Comparison of ENCODE assay signal across 8 cellular contexts in genomic region chr1:36161656-36162531, GRCh38. TPM values are rescaled to one million over a fixed set of nuclear protein-coding genes. Genes with fewer than 3 reads are reported as not detected.
A peak's percentile ranks its signal among the peaks of the same experiment; 100 is the strongest.
DNase-seq lines count a peak whose midpoint lies in the region; ATAC-seq and TF ChIP-seq lines count a peak whose summit lies in the region.

No MANE protein-coding gene starts in this region.

- H3K4me3 ChIP-seq in HUES6 (ENCODE audit: low read depth, low read length) (peak overlapping the region; percentile 57), aorta (ENCODE audit: low read length in 2 of 2) (no peak overlapping the region)

- 16 to 22% methylated on average over 14 of the region's 14 CpGs for WGBS in aorta, 2 donors

- intact Hi-C loops in aorta (cut with DNase I): no loop called here

- H3K36me3 Mint-ChIP-seq in activated CD4-positive, alpha-beta T cell treated with anti-CD3 and anti-CD28 coated beads, Interleukin-2, amount 10 ng/mL, durations not matched to agents 7 days and 5 days (ENCODE audit: low read depth): peaks cover 70% of the 10 kb centered on the region
- peaks cover 43% of the 10 kb centered on the region for H3K36me3 Mint-ChIP-seq in endothelial cell (ENCODE audit: low read depth, unreplicated experiment)
- H3K36me3 Mint-ChIP-seq in naive thymus-derived CD8-positive, alpha-beta T cell: peaks cover 0 to 32% (median 6%) of the 10 kb centered on the region in 3 donors

- H3K9me3 ChIP-seq in HUES6 (ENCODE audit: control insufficient read depth, insufficient read depth, low read depth, low read length): no peaks in the 10 kb centered on the region
- H3K9me3 ChIP-seq in aorta (ENCODE audit: control insufficient read depth, low read length): no peaks in the 10 kb centered on the region

- H3K27ac ChIP-seq in HUES6 (ENCODE audit: low read depth, low read length) (peak overlapping the region; percentile 81; the same call in 1 of the 2 replicates), aorta (ENCODE audit: low read depth in 1 of 2, low read length in 2 of 2) (peak overlapping the region in 1 of 2 donors; percentile 84)

- peak; percentile 71 for DNase-seq in Daoy (ENCODE audit: low read depth)
- peak; percentile 63 for DNase-seq in activated CD4-positive, alpha-beta T cell treated with anti-CD3 and anti-CD28 coated beads, Interleukin-2, amount 10 ng/mL, durations not matched to agents 7 days and 5 days
- no peak for DNase-seq in endothelial cell (ENCODE audit: low spot score)
- peak; percentile 33 to 77 (median 59) for DNase-seq in naive thymus-derived CD8-positive, alpha-beta T cell
- DNase-seq in aorta: peak in 1 of 2 donors; percentile 71

- peak overlapping the region; percentile 81 for H3K9ac ChIP-seq in HUES6 (ENCODE audit: low read length)

- peak overlapping the region; percentile 79 for H3K4me3 Mint-ChIP-seq in activated CD4-positive, alpha-beta T cell treated with anti-CD3 and anti-CD28 coated beads, Interleukin-2, amount 10 ng/mL, durations not matched to agents 7 days and 5 days
- peak overlapping the region; percentile 89 for H3K4me3 Mint-ChIP-seq in endothelial cell (ENCODE audit: unreplicated experiment)
- H3K4me3 Mint-ChIP-seq in naive thymus-derived CD8-positive, alpha-beta T cell: peak overlapping the region; percentile 76 to 95 (median 90)

- H3K4me1 ChIP-seq in HUES6 (ENCODE audit: control insufficient read depth, insufficient read depth, low read length) (peaks cover 28% of the 10 kb centered on the region), aorta (ENCODE audit: control insufficient read depth in 1 of 2, insufficient read depth in 2 of 2, low read length in 2 of 2) (peaks cover 0 to 5% of the 10 kb centered on the region in 2 donors)

- peaks cover 77% of the 10 kb centered on the region for H3K4me1 Mint-ChIP-seq in activated CD4-positive, alpha-beta T cell treated with anti-CD3 and anti-CD28 coated beads, Interleukin-2, amount 10 ng/mL, durations not matched to agents 7 days and 5 days
- H3K4me1 Mint-ChIP-seq in endothelial cell (ENCODE audit: unreplicated experiment): peaks cover 60% of the 10 kb centered on the region
- H3K4me1 Mint-ChIP-seq in naive thymus-derived CD8-positive, alpha-beta T cell: peaks cover 58 to 86% (median 84%) of the 10 kb centered on the region in 4 donors

- H3K27me3 Mint-ChIP-seq in activated CD4-positive, alpha-beta T cell treated with anti-CD3 and anti-CD28 coated beads, Interleukin-2, amount 10 ng/mL, durations not matched to agents 7 days and 5 days: no peaks in the 10 kb centered on the region
- H3K27me3 Mint-ChIP-seq in endothelial cell (ENCODE audit: unreplicated experiment): peaks cover 12% of the 10 kb centered on the region
- H3K27me3 Mint-ChIP-seq in naive thymus-derived CD8-positive, alpha-beta T cell: no peaks in the 10 kb centered on the region

- H3K36me3 ChIP-seq in HUES6 (ENCODE audit: control insufficient read depth, insufficient read depth, low read length): no peaks in the 10 kb centered on the region; the same call in 1 of the 2 replicates
- H3K36me3 ChIP-seq in aorta (ENCODE audit: control insufficient read depth in 1 of 2, insufficient read depth in 2 of 2, low read length in 1 of 2): no peaks in the 10 kb centered on the region

- H3K27ac Mint-ChIP-seq in activated CD4-positive, alpha-beta T cell treated with anti-CD3 and anti-CD28 coated beads, Interleukin-2, amount 10 ng/mL, durations not matched to agents 7 days and 5 days: peak overlapping the region; percentile 96
- H3K27ac Mint-ChIP-seq in endothelial cell (ENCODE audit: unreplicated experiment): peak overlapping the region; percentile 99
- H3K27ac Mint-ChIP-seq in naive thymus-derived CD8-positive, alpha-beta T cell: peak overlapping the region; percentile 92 to 99 (median 98)

- no peaks in the 10 kb centered on the region for H3K9me3 Mint-ChIP-seq in activated CD4-positive, alpha-beta T cell treated with anti-CD3 and anti-CD28 coated beads, Interleukin-2, amount 10 ng/mL, durations not matched to agents 7 days and 5 days
- H3K9me3 Mint-ChIP-seq in endothelial cell (ENCODE audit: unreplicated experiment): no peaks in the 10 kb centered on the region
- H3K9me3 Mint-ChIP-seq in naive thymus-derived CD8-positive, alpha-beta T cell: no peaks in the 10 kb centered on the region

- POLR2A ChIA-PET in activated CD4-positive, alpha-beta T cell treated with anti-CD3 and anti-CD28 coated beads, Interleukin-2, amount 10 ng/mL, durations not matched to agents 7 days and 5 days (lab: Charles Lee): interaction anchor here (0.8 to 1.3 kb wide), 2 partner anchors 12 to 162 kb away, joined by 3 to 5 read pairs; partner anchors contain the start of gene TRAPPC3
- POLR2A ChIA-PET in naive thymus-derived CD8-positive, alpha-beta T cell (lab: Charles Lee): interaction anchor here (0.9 to 6.1 kb wide), 16 partner anchors 8 to 216 kb away, joined by 3 to 173 read pairs (median 7); partner anchors contain the start of genes THRAP3 and TRAPPC3

- CTCF ChIA-PET in activated CD4-positive, alpha-beta T cell treated with anti-CD3 and anti-CD28 coated beads, Interleukin-2, amount 10 ng/mL, durations not matched to agents 7 days and 5 days (lab: Charles Lee): interaction anchor here (0.6 to 6.1 kb wide), 10 partner anchors 9 to 293 kb away, joined by 3 to 85 read pairs (median 4); partner anchors contain the start of gene TRAPPC3

- TF ChIP-seq CTCF in endothelial cell (IDR thresholded peaks at IDR 0.05; ENCODE audit: unreplicated experiment): no peak

- peak; percentile 63 to 78 for ATAC-seq in naive thymus-derived CD8-positive, alpha-beta T cell
- peak; percentile 9 for ATAC-seq in aorta (ENCODE audit: low FRiP score)
- no peak for ATAC-seq in GM18870 (IDR thresholded peaks at IDR 0.05; ENCODE audit: unreplicated experiment)
- ATAC-seq in GM19324 (IDR thresholded peaks at IDR 0.05; ENCODE audit: low FRiP score, unreplicated experiment): no peak

- no peaks in the 10 kb centered on the region for H3K27me3 ChIP-seq in HUES6 (ENCODE audit: control insufficient read depth, insufficient read depth, low read length)
- no peaks in the 10 kb centered on the region for H3K27me3 ChIP-seq in aorta (ENCODE audit: control insufficient read depth in 1 of 2, insufficient read depth in 2 of 2, low read length in 1 of 2)

RNA-seq across cellular contexts. Expression of gene MAP7D1, which starts 5.9 kb away (rescaled TPM):
- 183 and 236 TPM in 2 replicates for total RNA-seq in Daoy (2014; rRNA removed; shearing (Covaris generic))
- total RNA-seq in activated CD4-positive, alpha-beta T cell treated with anti-CD3 and anti-CD28 coated beads, Interleukin-2, amount 10 ng/mL, durations not matched to agents 7 days and 5 days: 100 to 1,000 TPM; 209 to 226 TPM
- total RNA-seq in endothelial cell (ENCODE audit: unreplicated experiment) (189 TPM), aorta (100 to 1,000 TPM; 113 to 133 TPM)
- 100 to 1,000 TPM; 266 to 275 TPM for total RNA-seq in naive thymus-derived CD8-positive, alpha-beta T cell
- polyA plus RNA-seq in naive thymus-derived CD8-positive, alpha-beta T cell: 10 to 100 TPM; 13.3 to 67.1 (median 20.1) TPM
- polyA plus RNA-seq in aorta: 10 to 100 TPM; 52.8 to 81.2 TPM

RNA-seq across cellular contexts. Expression of gene TRAPPC3, which starts 12.6 kb away (rescaled TPM):
- 129 and 141 TPM in 2 replicates for total RNA-seq in Daoy (2014; rRNA removed; shearing (Covaris generic))
- 10 to 100 TPM; 57.5 to 59.3 TPM for total RNA-seq in activated CD4-positive, alpha-beta T cell treated with anti-CD3 and anti-CD28 coated beads, Interleukin-2, amount 10 ng/mL, durations not matched to agents 7 days and 5 days
- total RNA-seq in endothelial cell (ENCODE audit: unreplicated experiment) (50.7 TPM), aorta (10 to 100 TPM; 55.6 to 61.7 TPM)
- total RNA-seq in naive thymus-derived CD8-positive, alpha-beta T cell: 10 to 100 TPM; 44.6 to 53.7 TPM
- polyA plus RNA-seq in naive thymus-derived CD8-positive, alpha-beta T cell: 100 to 1,000 TPM in 2 of 3 donors, 10 to 100 TPM in 1; 99.9 to 115 (median 110) TPM
- 10 to 100 TPM; 81.0 to 90.7 TPM for polyA plus RNA-seq in aorta

RNA-seq across cellular contexts. Expression of gene COL8A2, which starts 36.9 kb away (rescaled TPM):
- total RNA-seq in Daoy (2014; rRNA removed; shearing (Covaris generic)): 2.2 and 3.7 TPM in 2 replicates
- not detected for total RNA-seq in activated CD4-positive, alpha-beta T cell treated with anti-CD3 and anti-CD28 coated beads, Interleukin-2, amount 10 ng/mL, durations not matched to agents 7 days and 5 days
- total RNA-seq in endothelial cell (ENCODE audit: unreplicated experiment) (0.13 TPM), aorta (10 to 100 TPM; 37.5 to 48.5 TPM)
- total RNA-seq in naive thymus-derived CD8-positive, alpha-beta T cell: under 1 TPM; 0.22 to 0.31 TPM
- polyA plus RNA-seq in naive thymus-derived CD8-positive, alpha-beta T cell: under 1 TPM; 0.07 to 0.22 (median 0.15) TPM
- 10 to 100 TPM; 17.4 to 18.4 TPM for polyA plus RNA-seq in aorta

Comparison
In these comparisons a context has a peak if more than half of its experiments do, and no peak if none do; other contexts are left out.
1. ATAC-seq: peak in naive thymus-derived CD8-positive, alpha-beta T cell (2 of 2) and aorta (single experiment); none in GM18870 (single experiment) and GM19324 (single experiment).
2. Peak in every context shown above with its lines, with median percentiles within 50 percentile points of each other: H3K27ac Mint-ChIP-seq and H3K4me3 Mint-ChIP-seq.